1 cellular context compared by ENCODE assay signal in genomic region chr7:69430502-69431145, GRCh38.
TF ChIP-seq lines count a peak whose summit lies in the region.

No MANE protein-coding gene starts in this region.

TF ChIP-seq in SK-N-SH, 30 proteins besides CTCF, POLR2A, EP300 and RAD21 (continued from another document):
- TF ChIP-seq REST (IDR thresholded peaks at IDR 0.05; ENCODE audit: low read depth, low read length) = no peak
- no peak for TF ChIP-seq TEAD4 (IDR thresholded peaks at IDR 0.05; ENCODE audit: borderline replicate concordance, insufficient read depth)
- no peak for TF ChIP-seq IRF3 (IDR thresholded peaks at IDR 0.05; ENCODE audit: low read depth, low read length)
- TF ChIP-seq RCOR1 (IDR thresholded peaks at IDR 0.05; ENCODE audit: low read length) = no peak
- TF ChIP-seq MEF2A (IDR thresholded peaks at IDR 0.05; ENCODE audit: borderline replicate concordance, low read depth) = no peak
- TF ChIP-seq, protein P1, sequence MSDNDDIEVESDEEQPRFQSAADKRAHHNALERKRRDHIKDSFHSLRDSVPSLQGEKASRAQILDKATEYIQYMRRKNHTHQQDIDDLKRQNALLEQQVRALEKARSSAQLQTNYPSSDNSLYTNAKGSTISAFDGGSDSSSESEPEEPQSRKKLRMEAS (IDR thresholded peaks at IDR 0.05; ENCODE audit: low read depth) = no peak
- TF ChIP-seq NFIC (IDR thresholded peaks at IDR 0.05; ENCODE audit: borderline replicate concordance) = no peak
- no peak for TF ChIP-seq POLR2AphosphoS5 (IDR thresholded peaks at IDR 0.05; ENCODE audit: low read depth, low read length)
- TF ChIP-seq FOSL2 (IDR thresholded peaks at IDR 0.05; ENCODE audit: borderline replicate concordance, low read depth) = no peak
- no peak for TF ChIP-seq SMC3 (IDR thresholded peaks at IDR 0.05; ENCODE audit: low read depth, low read length)
- TF ChIP-seq FOXJ3 (CRISPR knock-in tag; IDR thresholded peaks at IDR 0.05) = no peak
- TF ChIP-seq, protein P2, sequence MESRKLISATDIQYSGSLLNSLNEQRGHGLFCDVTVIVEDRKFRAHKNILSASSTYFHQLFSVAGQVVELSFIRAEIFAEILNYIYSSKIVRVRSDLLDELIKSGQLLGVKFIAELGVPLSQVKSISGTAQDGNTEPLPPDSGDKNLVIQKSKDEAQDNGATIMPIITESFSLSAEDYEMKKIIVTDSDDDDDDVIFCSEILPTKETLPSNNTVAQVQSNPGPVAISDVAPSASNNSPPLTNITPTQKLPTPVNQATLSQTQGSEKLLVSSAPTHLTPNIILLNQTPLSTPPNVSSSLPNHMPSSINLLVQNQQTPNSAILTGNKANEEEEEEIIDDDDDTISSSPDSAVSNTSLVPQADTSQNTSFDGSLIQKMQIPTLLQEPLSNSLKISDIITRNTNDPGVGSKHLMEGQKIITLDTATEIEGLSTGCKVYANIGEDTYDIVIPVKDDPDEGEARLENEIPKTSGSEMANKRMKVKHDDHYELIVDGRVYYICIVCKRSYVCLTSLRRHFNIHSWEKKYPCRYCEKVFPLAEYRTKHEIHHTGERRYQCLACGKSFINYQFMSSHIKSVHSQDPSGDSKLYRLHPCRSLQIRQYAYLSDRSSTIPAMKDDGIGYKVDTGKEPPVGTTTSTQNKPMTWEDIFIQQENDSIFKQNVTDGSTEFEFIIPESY (IDR thresholded peaks at IDR 0.05; ENCODE audit: borderline replicate concordance, low read depth) = no peak
- no peak for TF ChIP-seq ELF1 (IDR thresholded peaks at IDR 0.05)
